In the genomic region with DNA sequence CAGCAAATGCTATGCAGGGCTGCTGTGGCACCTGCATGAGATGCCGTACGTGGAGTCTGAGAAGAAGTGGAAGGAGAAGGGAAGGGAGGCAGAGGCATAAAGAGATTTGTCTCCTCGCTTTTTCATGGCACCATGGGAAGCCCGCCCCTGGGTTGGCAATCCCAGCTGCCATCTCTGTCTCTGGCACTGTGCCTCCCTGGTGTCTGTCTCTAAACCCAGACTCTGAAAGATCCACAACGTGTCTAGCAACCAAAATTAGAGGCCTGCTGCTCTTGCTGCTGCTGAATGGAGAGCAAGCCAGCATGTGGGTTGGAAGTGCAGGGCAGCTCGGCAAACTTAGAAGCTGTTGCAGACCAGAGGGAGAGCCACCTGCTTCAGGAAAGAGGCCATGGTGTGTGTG, we compare ENCODE assay signal across 14 cellular contexts.
"Had no signal": no experiment of that assay in that cellular context is flagged by ENCODE, and none has a peak within 500 bp of the region (broad histone marks: within the 10 kb centered on the region; RNA-seq: fewer than 3 reads in every experiment).

No MANE protein-coding gene starts in this region.

- H3K27ac ChIP-seq: ascending aorta, hepatocyte, spleen, tibial artery had no signal

- DNase-seq: activated CD4-positive, alpha-beta T cell treated with anti-CD3 and anti-CD28 coated beads, Interleukin-2, amount 50 U/mL, for 1 hour; activated CD8-positive, alpha-beta memory T cell treated with anti-CD3 and anti-CD28 coated beads for 24 hours; activated naive CD8-positive, alpha-beta T cell treated with anti-CD3 and anti-CD28 coated beads, Interleukin-2, amount 10 ng/mL, durations not matched to agents 7 days and 5 days; kidney glomerular epithelial cell; left ventricle myocardium superior; mesenchymal stem cell; spleen; stimulated activated CD4-positive, alpha-beta T cell treated with anti-CD3 and anti-CD28 coated beads, Interleukin-1b, Interleukin-23, amount 100 ng/mL, for 48 hours; tibial artery had no signal

- ATAC-seq: esophagus mucosa, sciatic nerve had no signal

- H3K79me2 ChIP-seq: hepatocyte had no signal

- H3K4me1 Mint-ChIP-seq: nephron had no signal

- H3K9me3 ChIP-seq: ascending aorta, spleen, tibial artery had no signal

- H3K4me1 ChIP-seq: ascending aorta had no signal

- H3K36me3 Mint-ChIP-seq: activated naive CD8-positive, alpha-beta T cell treated with anti-CD3 and anti-CD28 coated beads, Interleukin-2, amount 10 ng/mL, durations not matched to agents 7 days and 5 days had no signal

- H3K4me2 ChIP-seq: hepatocyte had no signal

- H3K36me3 ChIP-seq: ascending aorta, spleen, tibial artery had no signal

- H3K27ac Mint-ChIP-seq: activated naive CD8-positive, alpha-beta T cell treated with anti-CD3 and anti-CD28 coated beads, Interleukin-2, amount 10 ng/mL, durations not matched to agents 7 days and 5 days; nephron had no signal

- H2AFZ ChIP-seq: hepatocyte had no signal

- H3K27me3 Mint-ChIP-seq: activated naive CD8-positive, alpha-beta T cell treated with anti-CD3 and anti-CD28 coated beads, Interleukin-2, amount 10 ng/mL, durations not matched to agents 7 days and 5 days had no signal

- H3K27me3 ChIP-seq: ascending aorta, hepatocyte, spleen, tibial artery had no signal

- H3K9me3 Mint-ChIP-seq: activated naive CD8-positive, alpha-beta T cell treated with anti-CD3 and anti-CD28 coated beads, Interleukin-2, amount 10 ng/mL, durations not matched to agents 7 days and 5 days; nephron had no signal

- H3K4me3 Mint-ChIP-seq: activated naive CD8-positive, alpha-beta T cell treated with anti-CD3 and anti-CD28 coated beads, Interleukin-2, amount 10 ng/mL, durations not matched to agents 7 days and 5 days; nephron had no signal

- H3K4me3 ChIP-seq: ascending aorta, hepatocyte, spleen, tibial artery had no signal
